ENCODE assay signal across 6 cellular contexts in genomic region chr3:195992956-195993595, GRCh38.
A peak's percentile ranks its signal among the peaks of the same experiment; 100 is the strongest.
DNase-seq lines count a peak whose midpoint lies in the region; ATAC-seq and TF ChIP-seq lines count a peak whose summit lies in the region.
"Not testable (repeated sequence)": the region's sequence is repeated elsewhere in the genome, so short reads cannot be mapped to it uniquely, and the experiment has no call there.

No MANE protein-coding gene starts in this region.

- TF ChIP-seq CTCF in nephron (IDR thresholded peaks at IDR 0.05; ENCODE audit: unreplicated experiment in 3 of 3); progenitor cell of endocrine pancreas (IDR thresholded peaks at IDR 0.05; ENCODE audit: unreplicated experiment): not testable (repeated sequence)

- H3K4me1 Mint-ChIP-seq in T-helper 17 cell; activated naive CD8-positive, alpha-beta T cell treated with anti-CD3 and anti-CD28 coated beads, Interleukin-2, amount 10 ng/mL, durations not matched to agents 7 days and 5 days; progenitor cell of endocrine pancreas (ENCODE audit: low read depth): not testable (repeated sequence)
- H3K4me1 Mint-ChIP-seq in nephron: peaks cover 21% of the 10 kb centered on the region

- not testable (repeated sequence) for H3K9me3 Mint-ChIP-seq in activated naive CD8-positive, alpha-beta T cell treated with anti-CD3 and anti-CD28 coated beads, Interleukin-2, amount 10 ng/mL, durations not matched to agents 7 days and 5 days; nephron; progenitor cell of endocrine pancreas (ENCODE audit: low read depth)

- not testable (repeated sequence) for H3K9me3 ChIP-seq in T-helper 17 cell (ENCODE audit: control insufficient read depth, low read length, poor library complexity, severe bottlenecking)

- not testable (repeated sequence) for H3K27me3 Mint-ChIP-seq in T-helper 17 cell; activated naive CD8-positive, alpha-beta T cell treated with anti-CD3 and anti-CD28 coated beads, Interleukin-2, amount 10 ng/mL, durations not matched to agents 7 days and 5 days; nephron (ENCODE audit: low read depth)
- peaks cover 12% of the 10 kb centered on the region for H3K27me3 Mint-ChIP-seq in progenitor cell of endocrine pancreas

- DNase-seq in T-helper 17 cell; progenitor cell of endocrine pancreas (ENCODE audit: low spot score, unreplicated experiment): not testable (repeated sequence)
- peak; percentile 43 for DNase-seq in activated CD8-positive, alpha-beta memory T cell treated with anti-CD3 and anti-CD28 coated beads for 24 hours
- DNase-seq in activated naive CD8-positive, alpha-beta T cell treated with anti-CD3 and anti-CD28 coated beads, Interleukin-2, amount 10 ng/mL, durations not matched to agents 7 days and 5 days: peak; percentile 23
- DNase-seq in left lobe of liver (ENCODE audit: low spot score): peak; percentile 46

- not testable (repeated sequence) for H3K36me3 Mint-ChIP-seq in T-helper 17 cell (ENCODE audit: low read depth); activated naive CD8-positive, alpha-beta T cell treated with anti-CD3 and anti-CD28 coated beads, Interleukin-2, amount 10 ng/mL, durations not matched to agents 7 days and 5 days; nephron (ENCODE audit: low read depth); progenitor cell of endocrine pancreas (ENCODE audit: insufficient read depth)

- H3K4me3 Mint-ChIP-seq in T-helper 17 cell (peak overlapping the region; percentile 64), nephron (peak overlapping the region; percentile 39 to 75 (median 53)), progenitor cell of endocrine pancreas (ENCODE audit: low read depth) (peak overlapping the region; percentile 1)
- not testable (repeated sequence) for H3K4me3 Mint-ChIP-seq in activated naive CD8-positive, alpha-beta T cell treated with anti-CD3 and anti-CD28 coated beads, Interleukin-2, amount 10 ng/mL, durations not matched to agents 7 days and 5 days

- H3K27ac Mint-ChIP-seq in T-helper 17 cell; activated naive CD8-positive, alpha-beta T cell treated with anti-CD3 and anti-CD28 coated beads, Interleukin-2, amount 10 ng/mL, durations not matched to agents 7 days and 5 days; progenitor cell of endocrine pancreas: not testable (repeated sequence)
- H3K27ac Mint-ChIP-seq in nephron: peak overlapping the region in 1 of 3 experiments; percentile 9

- not testable (repeated sequence) for ATAC-seq in T-helper 17 cell; activated naive CD8-positive, alpha-beta T cell treated with anti-CD3 and anti-CD28 coated beads, Interleukin-2, amount 10 ng/mL, durations not matched to agents 7 days and 5 days (ENCODE audit: low read depth); left lobe of liver

- POLR2A ChIA-PET in activated naive CD8-positive, alpha-beta T cell treated with anti-CD3 and anti-CD28 coated beads, Interleukin-2, amount 10 ng/mL, durations not matched to agents 7 days and 5 days (lab: Charles Lee): not testable (repeated sequence)
